1 cellular context compared by ENCODE assay signal in genomic region chr22:23520875-23521441, GRCh38.
TF ChIP-seq lines count a peak whose summit lies in the region.

No MANE protein-coding gene starts in this region.

TF ChIP-seq in IMR-90, 13 proteins besides CTCF, POLR2A, EP300 and RAD21 (continued from another document):
- TF ChIP-seq ELK1 (IDR thresholded peaks at IDR 0.05; ENCODE audit: borderline replicate concordance, low read depth, low read length) = no peak
- no peak for TF ChIP-seq RCOR1 (IDR thresholded peaks at IDR 0.05; ENCODE audit: insufficient replicate concordance, low read length)
- no peak for TF ChIP-seq CHD1 (IDR thresholded peaks at IDR 0.05; ENCODE audit: low read depth, low read length)
- no peak for TF ChIP-seq CEBPB (IDR thresholded peaks at IDR 0.05; ENCODE audit: low read depth, low read length)
- TF ChIP-seq MXI1 (IDR thresholded peaks at IDR 0.05; ENCODE audit: borderline replicate concordance, low read depth, low read length) = 0 out of 2 replicates have a peak, but pooled peaks have one; percentile 14
- TF ChIP-seq FOS (IDR thresholded peaks at IDR 0.05; ENCODE audit: low read depth, low read length) = no peak
TF ChIP-seq in IMR-90: peak in this region for 1.
